ENCODE assay signal across 5 cellular contexts in the genomic region with DNA sequence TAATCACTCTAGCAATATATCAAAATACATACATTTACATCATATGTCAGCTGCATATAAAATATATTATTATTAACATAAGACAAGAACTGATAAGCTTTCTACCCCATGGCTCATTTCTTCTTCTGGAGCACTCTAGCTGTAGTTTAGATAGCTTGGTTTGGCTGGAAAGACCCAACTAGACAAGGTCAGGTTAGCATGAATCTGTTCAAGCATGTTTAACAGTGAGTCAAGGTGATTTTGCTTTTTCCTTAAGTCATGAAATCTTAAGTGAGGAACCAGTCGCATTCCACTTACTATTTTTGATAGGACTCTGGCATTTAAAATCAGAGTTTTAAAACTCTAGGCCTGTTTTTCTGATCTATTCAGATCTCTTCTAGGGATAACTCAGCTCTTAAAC.
"Had no signal": no experiment of that assay in that cellular context is flagged by ENCODE, and none has a peak within 500 bp of the region (broad histone marks: within the 10 kb centered on the region; RNA-seq: fewer than 3 reads in every experiment).

No MANE protein-coding gene starts in this region.

- H3K9me3 Mint-ChIP-seq: GM23338, H9 had no signal

- H3K27ac Mint-ChIP-seq: GM23338, H9 had no signal

- DNase-seq: H9, HCEC 1CT, IMR-90 had no signal

- H3K4me1 Mint-ChIP-seq: GM23338, H9 had no signal

- ATAC-seq: GM23338, K562 had no signal

- H3K4me3 Mint-ChIP-seq: GM23338, H9 had no signal

- H3K4me2 ChIP-seq: GM23338 had no signal

- H3K4me3 ChIP-seq: GM23338, K562 had no signal
